Comparison of ENCODE assay signal across 1 cellular context in the genomic region with DNA sequence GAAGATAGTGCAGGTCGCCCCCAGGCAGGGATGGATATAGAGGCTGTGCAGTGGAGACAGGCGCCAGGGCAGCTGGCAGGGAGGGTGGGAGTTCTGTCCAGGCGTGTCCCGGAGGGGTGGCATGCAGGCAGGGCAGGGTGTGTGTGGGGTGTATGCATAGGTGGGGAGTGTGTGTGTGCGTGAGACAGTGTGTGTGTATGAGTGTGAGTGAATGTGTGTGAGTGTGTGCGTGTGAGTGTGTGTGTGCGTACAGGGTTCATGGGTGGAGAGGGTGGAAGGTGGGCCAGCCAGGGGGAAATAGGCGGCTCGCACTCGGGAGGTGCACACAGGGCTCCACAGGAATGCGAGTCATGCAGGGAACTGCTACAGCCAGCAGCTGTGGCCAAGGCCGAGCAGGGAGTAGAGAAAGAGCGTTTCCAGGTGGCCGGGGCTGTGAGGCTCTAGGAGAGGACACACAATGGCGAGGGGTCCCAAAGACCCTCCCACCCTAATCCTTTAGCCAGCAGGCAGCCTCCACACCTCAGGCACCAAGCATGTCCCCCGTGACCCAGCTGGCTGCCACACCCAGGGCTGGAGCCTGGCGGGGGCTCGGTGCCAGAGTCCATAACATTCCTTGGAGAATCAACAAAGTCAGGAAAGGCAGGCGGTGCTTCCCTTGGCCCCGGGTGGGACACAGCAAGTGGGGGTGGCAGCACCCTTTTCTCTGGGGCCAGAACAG.
TF ChIP-seq lines count a peak whose summit lies in the region.

No MANE protein-coding gene starts in this region.

TF ChIP-seq in HepG2, 621 proteins besides CTCF, POLR2A, EP300 and RAD21 (continued from another document and continues in another):
- TF ChIP-seq, protein P1, sequence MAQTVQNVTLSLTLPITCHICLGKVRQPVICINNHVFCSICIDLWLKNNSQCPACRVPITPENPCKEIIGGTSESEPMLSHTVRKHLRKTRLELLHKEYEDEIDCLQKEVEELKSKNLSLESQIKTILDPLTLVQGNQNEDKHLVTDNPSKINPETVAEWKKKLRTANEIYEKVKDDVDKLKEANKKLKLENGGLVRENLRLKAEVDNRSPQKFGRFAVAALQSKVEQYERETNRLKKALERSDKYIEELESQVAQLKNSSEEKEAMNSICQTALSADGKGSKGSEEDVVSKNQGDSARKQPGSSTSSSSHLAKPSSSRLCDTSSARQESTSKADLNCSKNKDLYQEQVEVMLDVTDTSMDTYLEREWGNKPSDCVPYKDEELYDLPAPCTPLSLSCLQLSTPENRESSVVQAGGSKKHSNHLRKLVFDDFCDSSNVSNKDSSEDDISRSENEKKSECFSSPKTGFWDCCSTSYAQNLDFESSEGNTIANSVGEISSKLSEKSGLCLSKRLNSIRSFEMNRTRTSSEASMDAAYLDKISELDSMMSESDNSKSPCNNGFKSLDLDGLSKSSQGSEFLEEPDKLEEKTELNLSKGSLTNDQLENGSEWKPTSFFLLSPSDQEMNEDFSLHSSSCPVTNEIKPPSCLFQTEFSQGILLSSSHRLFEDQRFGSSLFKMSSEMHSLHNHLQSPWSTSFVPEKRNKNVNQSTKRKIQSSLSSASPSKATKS (CRISPR knock-in tag; IDR thresholded peaks at IDR 0.05) = 0 out of 2 replicates have a peak, but pooled peaks have one; percentile 15
- TF ChIP-seq ZNF569 (CRISPR knock-in tag; IDR thresholded peaks at IDR 0.05; ENCODE audit: borderline replicate concordance) = no peak
- TF ChIP-seq, protein P2, sequence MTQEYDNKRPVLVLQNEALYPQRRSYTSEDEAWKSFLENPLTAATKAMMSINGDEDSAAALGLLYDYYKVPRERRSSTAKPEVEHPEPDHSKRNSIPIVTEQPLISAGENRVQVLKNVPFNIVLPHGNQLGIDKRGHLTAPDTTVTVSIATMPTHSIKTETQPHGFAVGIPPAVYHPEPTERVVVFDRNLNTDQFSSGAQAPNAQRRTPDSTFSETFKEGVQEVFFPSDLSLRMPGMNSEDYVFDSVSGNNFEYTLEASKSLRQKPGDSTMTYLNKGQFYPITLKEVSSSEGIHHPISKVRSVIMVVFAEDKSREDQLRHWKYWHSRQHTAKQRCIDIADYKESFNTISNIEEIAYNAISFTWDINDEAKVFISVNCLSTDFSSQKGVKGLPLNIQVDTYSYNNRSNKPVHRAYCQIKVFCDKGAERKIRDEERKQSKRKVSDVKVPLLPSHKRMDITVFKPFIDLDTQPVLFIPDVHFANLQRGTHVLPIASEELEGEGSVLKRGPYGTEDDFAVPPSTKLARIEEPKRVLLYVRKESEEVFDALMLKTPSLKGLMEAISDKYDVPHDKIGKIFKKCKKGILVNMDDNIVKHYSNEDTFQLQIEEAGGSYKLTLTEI (CRISPR knock-in tag; conservative IDR thresholded peaks at IDR 0.05) = no peak
- no peak for TF ChIP-seq TCF7 (IDR thresholded peaks at IDR 0.05; ENCODE audit: low read depth)
- TF ChIP-seq ASH2L (IDR thresholded peaks at IDR 0.05; ENCODE audit: insufficient read length, low read depth, low read length) = peak; percentile 68
- TF ChIP-seq ZFP62 (CRISPR knock-in tag; IDR thresholded peaks at IDR 0.05) = no peak
- 0 out of 2 replicates have a peak, but pooled peaks have one; percentile 15 for TF ChIP-seq RELA (CRISPR knock-in tag; IDR thresholded peaks at IDR 0.05)
- no peak for TF ChIP-seq ZNF331 (CRISPR knock-in tag; IDR thresholded peaks at IDR 0.05)
- TF ChIP-seq FOXK2 (IDR thresholded peaks at IDR 0.05) = peak; percentile 45; the same call in 1 of the 2 replicates
- TF ChIP-seq, protein P3, sequence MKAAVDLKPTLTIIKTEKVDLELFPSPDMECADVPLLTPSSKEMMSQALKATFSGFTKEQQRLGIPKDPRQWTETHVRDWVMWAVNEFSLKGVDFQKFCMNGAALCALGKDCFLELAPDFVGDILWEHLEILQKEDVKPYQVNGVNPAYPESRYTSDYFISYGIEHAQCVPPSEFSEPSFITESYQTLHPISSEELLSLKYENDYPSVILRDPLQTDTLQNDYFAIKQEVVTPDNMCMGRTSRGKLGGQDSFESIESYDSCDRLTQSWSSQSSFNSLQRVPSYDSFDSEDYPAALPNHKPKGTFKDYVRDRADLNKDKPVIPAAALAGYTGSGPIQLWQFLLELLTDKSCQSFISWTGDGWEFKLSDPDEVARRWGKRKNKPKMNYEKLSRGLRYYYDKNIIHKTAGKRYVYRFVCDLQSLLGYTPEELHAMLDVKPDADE (CRISPR knock-in tag; IDR thresholded peaks at IDR 0.05) = no peak
- TF ChIP-seq, protein P4, sequence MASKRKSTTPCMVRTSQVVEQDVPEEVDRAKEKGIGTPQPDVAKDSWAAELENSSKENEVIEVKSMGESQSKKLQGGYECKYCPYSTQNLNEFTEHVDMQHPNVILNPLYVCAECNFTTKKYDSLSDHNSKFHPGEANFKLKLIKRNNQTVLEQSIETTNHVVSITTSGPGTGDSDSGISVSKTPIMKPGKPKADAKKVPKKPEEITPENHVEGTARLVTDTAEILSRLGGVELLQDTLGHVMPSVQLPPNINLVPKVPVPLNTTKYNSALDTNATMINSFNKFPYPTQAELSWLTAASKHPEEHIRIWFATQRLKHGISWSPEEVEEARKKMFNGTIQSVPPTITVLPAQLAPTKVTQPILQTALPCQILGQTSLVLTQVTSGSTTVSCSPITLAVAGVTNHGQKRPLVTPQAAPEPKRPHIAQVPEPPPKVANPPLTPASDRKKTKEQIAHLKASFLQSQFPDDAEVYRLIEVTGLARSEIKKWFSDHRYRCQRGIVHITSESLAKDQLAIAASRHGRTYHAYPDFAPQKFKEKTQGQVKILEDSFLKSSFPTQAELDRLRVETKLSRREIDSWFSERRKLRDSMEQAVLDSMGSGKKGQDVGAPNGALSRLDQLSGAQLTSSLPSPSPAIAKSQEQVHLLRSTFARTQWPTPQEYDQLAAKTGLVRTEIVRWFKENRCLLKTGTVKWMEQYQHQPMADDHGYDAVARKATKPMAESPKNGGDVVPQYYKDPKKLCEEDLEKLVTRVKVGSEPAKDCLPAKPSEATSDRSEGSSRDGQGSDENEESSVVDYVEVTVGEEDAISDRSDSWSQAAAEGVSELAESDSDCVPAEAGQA (IDR thresholded peaks at IDR 0.05; ENCODE audit: low read depth) = no peak
- TF ChIP-seq, protein P4 (CRISPR knock-in tag; IDR thresholded peaks at IDR 0.05; ENCODE audit: borderline replicate concordance) = no peak
- no peak for TF ChIP-seq CBX1 (IDR thresholded peaks at IDR 0.05; ENCODE audit: low read depth)
- TF ChIP-seq, protein P5, sequence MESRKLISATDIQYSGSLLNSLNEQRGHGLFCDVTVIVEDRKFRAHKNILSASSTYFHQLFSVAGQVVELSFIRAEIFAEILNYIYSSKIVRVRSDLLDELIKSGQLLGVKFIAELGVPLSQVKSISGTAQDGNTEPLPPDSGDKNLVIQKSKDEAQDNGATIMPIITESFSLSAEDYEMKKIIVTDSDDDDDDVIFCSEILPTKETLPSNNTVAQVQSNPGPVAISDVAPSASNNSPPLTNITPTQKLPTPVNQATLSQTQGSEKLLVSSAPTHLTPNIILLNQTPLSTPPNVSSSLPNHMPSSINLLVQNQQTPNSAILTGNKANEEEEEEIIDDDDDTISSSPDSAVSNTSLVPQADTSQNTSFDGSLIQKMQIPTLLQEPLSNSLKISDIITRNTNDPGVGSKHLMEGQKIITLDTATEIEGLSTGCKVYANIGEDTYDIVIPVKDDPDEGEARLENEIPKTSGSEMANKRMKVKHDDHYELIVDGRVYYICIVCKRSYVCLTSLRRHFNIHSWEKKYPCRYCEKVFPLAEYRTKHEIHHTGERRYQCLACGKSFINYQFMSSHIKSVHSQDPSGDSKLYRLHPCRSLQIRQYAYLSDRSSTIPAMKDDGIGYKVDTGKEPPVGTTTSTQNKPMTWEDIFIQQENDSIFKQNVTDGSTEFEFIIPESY (CRISPR knock-in tag; IDR thresholded peaks at IDR 0.05) = peak; percentile 10; the same call in 1 of the 2 replicates
- TF ChIP-seq ELF1 (CRISPR knock-in tag; IDR thresholded peaks at IDR 0.05) = no peak; the same call in 1 of the 2 replicates
- TF ChIP-seq MAFG (CRISPR knock-in tag; IDR thresholded peaks at IDR 0.05) = no peak
- TF ChIP-seq ZNF329 (CRISPR knock-in tag; IDR thresholded peaks at IDR 0.05; ENCODE audit: low read depth) = no peak
- TF ChIP-seq, protein P6, sequence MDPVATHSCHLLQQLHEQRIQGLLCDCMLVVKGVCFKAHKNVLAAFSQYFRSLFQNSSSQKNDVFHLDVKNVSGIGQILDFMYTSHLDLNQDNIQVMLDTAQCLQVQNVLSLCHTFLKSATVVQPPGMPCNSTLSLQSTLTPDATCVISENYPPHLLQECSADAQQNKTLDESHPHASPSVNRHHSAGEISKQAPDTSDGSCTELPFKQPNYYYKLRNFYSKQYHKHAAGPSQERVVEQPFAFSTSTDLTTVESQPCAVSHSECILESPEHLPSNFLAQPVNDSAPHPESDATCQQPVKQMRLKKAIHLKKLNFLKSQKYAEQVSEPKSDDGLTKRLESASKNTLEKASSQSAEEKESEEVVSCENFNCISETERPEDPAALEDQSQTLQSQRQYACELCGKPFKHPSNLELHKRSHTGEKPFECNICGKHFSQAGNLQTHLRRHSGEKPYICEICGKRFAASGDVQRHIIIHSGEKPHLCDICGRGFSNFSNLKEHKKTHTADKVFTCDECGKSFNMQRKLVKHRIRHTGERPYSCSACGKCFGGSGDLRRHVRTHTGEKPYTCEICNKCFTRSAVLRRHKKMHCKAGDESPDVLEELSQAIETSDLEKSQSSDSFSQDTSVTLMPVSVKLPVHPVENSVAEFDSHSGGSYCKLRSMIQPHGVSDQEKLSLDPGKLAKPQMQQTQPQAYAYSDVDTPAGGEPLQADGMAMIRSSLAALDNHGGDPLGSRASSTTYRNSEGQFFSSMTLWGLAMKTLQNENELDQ (CRISPR knock-in tag; IDR thresholded peaks at IDR 0.05; ENCODE audit: borderline replicate concordance) = peak; percentile 60; the same call in 1 of the 2 replicates
- TF ChIP-seq ZSCAN25 (CRISPR knock-in tag; IDR thresholded peaks at IDR 0.05) = 0 out of 2 replicates have a peak, but pooled peaks have one; percentile 18
- TF ChIP-seq, protein P7, sequence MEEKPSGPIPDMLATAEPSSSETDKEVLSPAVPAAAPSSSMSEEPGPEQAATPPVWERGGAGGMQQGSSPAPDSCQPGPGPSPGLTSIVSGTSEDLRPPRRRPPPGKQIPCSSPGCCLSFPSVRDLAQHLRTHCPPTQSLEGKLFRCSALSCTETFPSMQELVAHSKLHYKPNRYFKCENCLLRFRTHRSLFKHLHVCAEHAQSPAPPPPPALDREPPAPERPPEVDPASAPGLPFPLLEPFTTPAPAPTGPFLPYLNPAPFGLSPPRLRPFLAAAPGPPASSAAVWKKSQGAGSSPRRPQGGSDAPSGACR (CRISPR knock-in tag; IDR thresholded peaks at IDR 0.05) = no peak
- TF ChIP-seq NR2C2 (CRISPR knock-in tag; IDR thresholded peaks at IDR 0.05; ENCODE audit: borderline replicate concordance) = no peak
- TF ChIP-seq ELF4 (CRISPR knock-in tag; IDR thresholded peaks at IDR 0.05; ENCODE audit: borderline replicate concordance) = no peak
- TF ChIP-seq ETV5 (CRISPR knock-in tag; IDR thresholded peaks at IDR 0.05; ENCODE audit: borderline replicate concordance) = peak; percentile 65; the same call in 1 of the 2 replicates
- TF ChIP-seq SAP130 (CRISPR knock-in tag; IDR thresholded peaks at IDR 0.05; ENCODE audit: low read depth) = peak; percentile 83
- no peak for TF ChIP-seq PHF5A (CRISPR knock-in tag; IDR thresholded peaks at IDR 0.05; ENCODE audit: low read depth, unreplicated experiment)
- TF ChIP-seq, protein P8, sequence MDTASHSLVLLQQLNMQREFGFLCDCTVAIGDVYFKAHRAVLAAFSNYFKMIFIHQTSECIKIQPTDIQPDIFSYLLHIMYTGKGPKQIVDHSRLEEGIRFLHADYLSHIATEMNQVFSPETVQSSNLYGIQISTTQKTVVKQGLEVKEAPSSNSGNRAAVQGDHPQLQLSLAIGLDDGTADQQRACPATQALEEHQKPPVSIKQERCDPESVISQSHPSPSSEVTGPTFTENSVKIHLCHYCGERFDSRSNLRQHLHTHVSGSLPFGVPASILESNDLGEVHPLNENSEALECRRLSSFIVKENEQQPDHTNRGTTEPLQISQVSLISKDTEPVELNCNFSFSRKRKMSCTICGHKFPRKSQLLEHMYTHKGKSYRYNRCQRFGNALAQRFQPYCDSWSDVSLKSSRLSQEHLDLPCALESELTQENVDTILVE (CRISPR knock-in tag; IDR thresholded peaks at IDR 0.05) = no peak
- TF ChIP-seq, protein P9, sequence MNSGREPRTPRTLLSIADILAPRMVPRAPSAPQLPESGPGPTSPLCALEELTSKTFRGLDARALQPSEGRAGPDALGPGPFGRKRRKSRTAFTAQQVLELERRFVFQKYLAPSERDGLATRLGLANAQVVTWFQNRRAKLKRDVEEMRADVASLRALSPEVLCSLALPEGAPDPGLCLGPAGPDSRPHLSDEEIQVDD (CRISPR knock-in tag; IDR thresholded peaks at IDR 0.05; ENCODE audit: borderline replicate concordance) = no peak
- no peak for TF ChIP-seq CC2D1A (CRISPR knock-in tag; IDR thresholded peaks at IDR 0.05)
- TF ChIP-seq ZBTB20 (CRISPR knock-in tag; IDR thresholded peaks at IDR 0.05; ENCODE audit: borderline replicate concordance, low read depth) = peak; percentile 36; the same call in 1 of the 2 replicates
- TF ChIP-seq, protein P10, sequence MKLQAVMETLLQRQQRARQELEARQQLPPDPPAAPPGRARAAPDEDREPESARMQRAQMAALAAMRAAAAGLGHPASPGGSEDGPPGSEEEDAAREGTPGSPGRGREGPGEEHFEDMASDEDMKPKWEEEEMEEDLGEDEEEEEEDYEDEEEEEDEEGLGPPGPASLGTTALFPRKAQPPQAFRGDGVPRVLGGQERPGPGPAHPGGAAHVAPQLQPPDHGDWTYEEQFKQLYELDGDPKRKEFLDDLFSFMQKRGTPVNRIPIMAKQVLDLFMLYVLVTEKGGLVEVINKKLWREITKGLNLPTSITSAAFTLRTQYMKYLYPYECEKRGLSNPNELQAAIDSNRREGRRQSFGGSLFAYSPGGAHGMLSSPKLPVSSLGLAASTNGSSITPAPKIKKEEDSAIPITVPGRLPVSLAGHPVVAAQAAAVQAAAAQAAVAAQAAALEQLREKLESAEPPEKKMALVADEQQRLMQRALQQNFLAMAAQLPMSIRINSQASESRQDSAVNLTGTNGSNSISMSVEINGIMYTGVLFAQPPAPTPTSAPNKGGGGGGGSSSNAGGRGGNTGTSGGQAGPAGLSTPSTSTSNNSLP (IDR thresholded peaks at IDR 0.05; ENCODE audit: low read depth, low read length) = no peak
- no peak for TF ChIP-seq ZNF660 (CRISPR knock-in tag; IDR thresholded peaks at IDR 0.05; ENCODE audit: borderline replicate concordance, low read depth)
- TF ChIP-seq ZNF616 (CRISPR knock-in tag; IDR thresholded peaks at IDR 0.05; ENCODE audit: low read depth) = no peak
- peak; percentile 71; the same call in 1 of the 2 replicates for TF ChIP-seq TGIF2 (CRISPR knock-in tag; IDR thresholded peaks at IDR 0.05)
- TF ChIP-seq NONO (IDR thresholded peaks at IDR 0.05) = no peak
- TF ChIP-seq NONO (CRISPR knock-in tag; conservative IDR thresholded peaks at IDR 0.05) = no peak; the same call in 1 of the 2 replicates
